20 cellular contexts compared by ENCODE assay signal in genomic region chr12:23952071-23952470, GRCh38.
"Had no signal": no experiment of that assay in that cellular context is flagged by ENCODE, and none has a peak within 500 bp of the region (broad histone marks: within the 10 kb centered on the region; RNA-seq: fewer than 3 reads in every experiment).

No MANE protein-coding gene starts in this region.

- H3K27ac Mint-ChIP-seq: memory B cell; mesothelial cell of epicardium; natural killer cell; stimulated activated effector memory CD8-positive, alpha-beta T cell treated with anti-CD3 and anti-CD28 coated beads, Interleukin-12 subunit alpha, Interleukin-12 subunit beta, amount 100 ng/mL, for 72 hours had no signal

- H3K4me3 ChIP-seq: esophagus muscularis mucosa, gastrocnemius medialis, left ventricle myocardium inferior, lower lobe of right lung, right atrium auricular region, suprapubic skin, thyroid gland, upper lobe of right lung, vagina had no signal

- H3K36me3 Mint-ChIP-seq: memory B cell; mesothelial cell of epicardium; natural killer cell; stimulated activated effector memory CD8-positive, alpha-beta T cell treated with anti-CD3 and anti-CD28 coated beads, Interleukin-12 subunit alpha, Interleukin-12 subunit beta, amount 100 ng/mL, for 72 hours had no signal

- H3K4me1 ChIP-seq: lower lobe of right lung, thyroid gland, upper lobe of right lung had no signal

- H3K27ac ChIP-seq: esophagus muscularis mucosa, gastrocnemius medialis, left ventricle myocardium inferior, lower lobe of right lung, neutrophil, right atrium auricular region, suprapubic skin, thyroid gland, upper lobe of right lung, vagina had no signal

- H3K4me1 Mint-ChIP-seq: memory B cell; mesothelial cell of epicardium; natural killer cell; stimulated activated effector memory CD8-positive, alpha-beta T cell treated with anti-CD3 and anti-CD28 coated beads, Interleukin-12 subunit alpha, Interleukin-12 subunit beta, amount 100 ng/mL, for 72 hours had no signal

- DNase-seq: cortex of kidney; effector memory CD4-positive, alpha-beta T cell; gastrocnemius medialis; islet precursor cell; left ventricle myocardium inferior; lower lobe of right lung; natural killer cell; stimulated activated CD4-positive, alpha-beta T cell treated with anti-CD3 and anti-CD28 coated beads, Interleukin-4, amount 100 ng/mL, for 1 hour; stimulated activated CD8-positive, alpha-beta memory T cell treated with anti-CD3 and anti-CD28 coated beads, Interleukin-4, amount 100 ng/mL, for 48 hours; stimulated activated naive CD8-positive, alpha-beta T cell treated with anti-CD3 and anti-CD28 coated beads, Interleukin-15, Interleukin-2, amounts not matched to agents 100 U/mL and 50 U/mL, for 24 hours; thyroid gland; upper lobe of right lung had no signal

- H3K27me3 ChIP-seq: right atrium auricular region, thyroid gland, upper lobe of right lung, vagina had no signal

- H3K4me3 Mint-ChIP-seq: memory B cell; mesothelial cell of epicardium; natural killer cell; stimulated activated effector memory CD8-positive, alpha-beta T cell treated with anti-CD3 and anti-CD28 coated beads, Interleukin-12 subunit alpha, Interleukin-12 subunit beta, amount 100 ng/mL, for 72 hours had no signal

- H3K36me3 ChIP-seq: esophagus muscularis mucosa, gastrocnemius medialis, left ventricle myocardium inferior, lower lobe of right lung, neutrophil, right atrium auricular region, suprapubic skin, thyroid gland, upper lobe of right lung, vagina had no signal

- H3K9me3 Mint-ChIP-seq: memory B cell; mesothelial cell of epicardium; natural killer cell; stimulated activated effector memory CD8-positive, alpha-beta T cell treated with anti-CD3 and anti-CD28 coated beads, Interleukin-12 subunit alpha, Interleukin-12 subunit beta, amount 100 ng/mL, for 72 hours had no signal

- H3K27me3 Mint-ChIP-seq: memory B cell had no signal

- ATAC-seq: gastrocnemius medialis; lower lobe of right lung; natural killer cell; stimulated activated effector memory CD8-positive, alpha-beta T cell treated with anti-CD3 and anti-CD28 coated beads, Interleukin-12 subunit alpha, Interleukin-12 subunit beta, amount 100 ng/mL, for 72 hours; stimulated activated naive CD8-positive, alpha-beta T cell treated with anti-CD3 and anti-CD28 coated beads, Interleukin-15, Interleukin-2, amounts not matched to agents 100 U/mL and 50 U/mL, for 24 hours; upper lobe of right lung had no signal

- H3K9me3 ChIP-seq: esophagus muscularis mucosa, gastrocnemius medialis, left ventricle myocardium inferior, lower lobe of right lung, neutrophil, right atrium auricular region, suprapubic skin, thyroid gland, upper lobe of right lung, vagina had no signal
